21 cellular contexts compared by ENCODE assay signal in the genomic region with DNA sequence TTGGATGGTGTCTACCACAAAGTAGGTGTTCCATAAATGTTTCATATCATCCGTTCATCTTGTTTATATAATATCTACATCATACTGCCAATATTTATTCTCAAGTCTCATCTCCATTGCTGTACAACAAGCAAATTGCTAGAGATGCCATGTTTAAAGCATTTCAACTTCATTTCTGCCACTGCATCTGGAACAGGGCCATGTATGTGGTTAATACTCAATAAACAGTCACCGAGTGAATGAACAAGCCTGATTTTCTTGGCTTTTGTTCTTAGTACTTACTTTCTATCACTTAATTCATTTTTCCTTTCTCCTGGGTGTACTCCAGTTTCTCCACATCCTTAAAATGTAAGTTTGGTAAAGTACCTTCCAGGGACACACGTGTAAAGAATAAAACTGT.
A peak's percentile ranks its signal among the peaks of the same experiment; 100 is the strongest.
DNase-seq lines count a peak whose midpoint lies in the region; ATAC-seq, FAIRE-seq and TF ChIP-seq lines count a peak whose summit lies in the region.
"Had no signal": no experiment of that assay in that cellular context is flagged by ENCODE, and none has a peak within 500 bp of the region (broad histone marks: within the 10 kb centered on the region; RNA-seq: fewer than 3 reads in every experiment).

No MANE protein-coding gene starts in this region.

- H3K27me3 ChIP-seq in astrocyte (ENCODE audit: insufficient read depth, low read length) (no peaks in the 10 kb centered on the region), parathyroid adenoma (ENCODE audit: control insufficient read depth, insufficient read depth, low read length) (no peaks in the 10 kb centered on the region)
- H3K27me3 ChIP-seq: BE2C had no signal

- H3K9ac ChIP-seq in astrocyte (ENCODE audit: low read length) (no peak overlapping the region), parathyroid adenoma (no peak overlapping the region)
- H3K9ac ChIP-seq: KMS-11 had no signal

- TF ChIP-seq CTCF in astrocyte (IDR thresholded peaks at IDR 0.05; ENCODE audit: insufficient read depth, low read depth, low read length) (no peak), fibroblast of mammary gland (conservative IDR thresholded peaks at IDR 0.05; ENCODE audit: control insufficient read depth, insufficient read depth, low read depth, low read length) (no peak), parathyroid adenoma (IDR thresholded peaks at IDR 0.05) (no peak), Calu3 (IDR thresholded peaks at IDR 0.05; ENCODE audit: unreplicated experiment) (no peak)

- H3K27ac ChIP-seq in astrocyte (ENCODE audit: low read depth, low read length) = no peak overlapping the region
- H3K27ac ChIP-seq in parathyroid adenoma = no peak overlapping the region
- H3K27ac ChIP-seq: A549, KMS-11, PC-9 had no signal

- no peak for FAIRE-seq in astrocyte (lab: Jason Lieb, UNC)
- FAIRE-seq: A549, GM12891, H1 had no signal

- no peak overlapping the region for H3K4me3 Mint-ChIP-seq in astrocyte (ENCODE audit: unreplicated experiment)
- no peak overlapping the region for H3K4me3 Mint-ChIP-seq in Calu3 (ENCODE audit: low read depth, unreplicated experiment)

- DNase-seq in HCEC 1CT (peak; percentile 11), astrocyte (ENCODE audit: low read depth) (peak; percentile 44), fibroblast of mammary gland (ENCODE audit: low read depth) (peak; percentile 36), Calu3 (no peak), glomerular visceral epithelial cell (ENCODE audit: extremely low spot score) (no peak)
- DNase-seq: BE2C, DND-41, NCI-H1417 treated with DMSO at 0.1 percent for 48 hours, NCI-H187, NCI-H446, NCI-H526 treated with DMSO at 0.1 percent for 48 hours, PC-9, RPMI8226, SHP77 had no signal

- intact Hi-C loops in Calu3 (cut with micrococcal nuclease; ENCODE audit: unreplicated experiment) = no loop called here

- H3K9me3 ChIP-seq in astrocyte (ENCODE audit: insufficient read depth, low read depth, low read length) = no peaks in the 10 kb centered on the region
- H3K9me3 ChIP-seq in parathyroid adenoma (ENCODE audit: control insufficient read depth, low read length) = no peaks in the 10 kb centered on the region
- H3K9me3 ChIP-seq: A549, BE2C had no signal

- H3K4me2 ChIP-seq in astrocyte (ENCODE audit: low read length) (no peak overlapping the region), parathyroid adenoma (ENCODE audit: low read length) (no peak overlapping the region)
- H3K4me2 ChIP-seq: A549, KMS-11, PC-9 had no signal

- H3K36me3 Mint-ChIP-seq in astrocyte (ENCODE audit: low read depth, unreplicated experiment) (no peaks in the 10 kb centered on the region), Calu3 (ENCODE audit: insufficient read depth, unreplicated experiment) (no peaks in the 10 kb centered on the region)

- peaks cover 3% of the 10 kb centered on the region for H3K9me3 Mint-ChIP-seq in astrocyte (ENCODE audit: unreplicated experiment)
- peaks cover 3% of the 10 kb centered on the region for H3K9me3 Mint-ChIP-seq in Calu3 (ENCODE audit: low read depth, unreplicated experiment)

- ATAC-seq in GM18858 (IDR thresholded peaks at IDR 0.05; ENCODE audit: unreplicated experiment) (no peak), HG02938 (IDR thresholded peaks at IDR 0.05; ENCODE audit: unreplicated experiment) (no peak)
- ATAC-seq: A549 had no signal

- no TSS peak for BruUV-seq in Calu3 (replicated peaks; lab: Mats Ljungman, UMichigan)

- H3K4me1 Mint-ChIP-seq in astrocyte (ENCODE audit: low read depth, unreplicated experiment) (no peaks in the 10 kb centered on the region), Calu3 (ENCODE audit: low read depth, unreplicated experiment) (no peaks in the 10 kb centered on the region)

- H3K27ac Mint-ChIP-seq in astrocyte (ENCODE audit: unreplicated experiment) (no peak overlapping the region), Calu3 (ENCODE audit: unreplicated experiment) (no peak overlapping the region)

- H3K27me3 Mint-ChIP-seq in astrocyte (ENCODE audit: low read depth, unreplicated experiment) (no peaks in the 10 kb centered on the region), Calu3 (ENCODE audit: unreplicated experiment) (no peaks in the 10 kb centered on the region)

- H3K36me3 ChIP-seq in astrocyte (ENCODE audit: insufficient read depth, low read length) (no peaks in the 10 kb centered on the region), parathyroid adenoma (ENCODE audit: control insufficient read depth, insufficient read depth, low read length) (no peaks in the 10 kb centered on the region)
- H3K36me3 ChIP-seq: BE2C had no signal

- H3K4me3 ChIP-seq in astrocyte (ENCODE audit: insufficient read depth, low read depth, low read length) = no peak overlapping the region
- no peak overlapping the region for H3K4me3 ChIP-seq in fibroblast of mammary gland (ENCODE audit: control insufficient read depth, low read depth, low read length)
- H3K4me3 ChIP-seq in parathyroid adenoma (ENCODE audit: low read depth, low read length) = no peak overlapping the region
- H3K4me3 ChIP-seq: A549, PC-9 had no signal

- H3K4me1 ChIP-seq in astrocyte (ENCODE audit: insufficient read depth, low read length) (no peaks in the 10 kb centered on the region), parathyroid adenoma (peaks cover 18% of the 10 kb centered on the region)
- H3K4me1 ChIP-seq: A549 had no signal

- H4K20me1 ChIP-seq in astrocyte (ENCODE audit: insufficient read depth, low read length) = no peaks in the 10 kb centered on the region

- H2AFZ ChIP-seq in astrocyte (ENCODE audit: low read depth, low read length) (no peak overlapping the region), parathyroid adenoma (peak overlapping the region; percentile 47)
- H2AFZ ChIP-seq: PC-9 had no signal

- CTCF ChIA-PET in Calu3 (lab: Charles Lee) = no interaction called here

- H3K79me2 ChIP-seq in astrocyte (ENCODE audit: insufficient read depth, low read length) = no peaks in the 10 kb centered on the region
- no peaks in the 10 kb centered on the region for H3K79me2 ChIP-seq in parathyroid adenoma

Comparison
In these comparisons a context has a peak if more than half of its experiments do, and no peak if none do; other contexts are left out.
1. DNase-seq: peak in HCEC 1CT (single experiment), astrocyte (single experiment) and fibroblast of mammary gland (single experiment); none in Calu3 (single experiment) and glomerular visceral epithelial cell (single experiment).